16 cellular contexts compared by ENCODE assay signal in genomic region chr22:29912141-29912540, GRCh38. TPM values are rescaled to one million over a fixed set of nuclear protein-coding genes. Genes with fewer than 3 reads are reported as not detected.
DNase-seq lines count a peak whose midpoint lies in the region; ATAC-seq and TF ChIP-seq lines count a peak whose summit lies in the region.
"Had no signal": no experiment of that assay in that cellular context is flagged by ENCODE, and none has a peak within 500 bp of the region (broad histone marks: within the 10 kb centered on the region; RNA-seq: fewer than 3 reads in every experiment).

No MANE protein-coding gene starts in this region.

- H4K5ac ChIP-seq in IMR-90 (ENCODE audit: low read depth, low read length), result no peak overlapping the region

- no peak overlapping the region for H3K18ac ChIP-seq in IMR-90 (ENCODE audit: low read depth, low read length)

- H3K23ac ChIP-seq in IMR-90 (ENCODE audit: low read depth, low read length), result no peak overlapping the region

- peak overlapping the region in 1 of 2 experiments; percentile 52; a peak in 1 of 4 replicates for H4K8ac ChIP-seq in IMR-90 (ENCODE audit: low read depth in 2 of 2, low read length in 2 of 2)

- H4K91ac ChIP-seq in IMR-90 (ENCODE audit: insufficient read depth, low read depth, low read length), result peak overlapping the region; percentile 35; the same call in 1 of the 2 replicates

- H3K9me2 ChIP-seq in GM23248 (ENCODE audit: insufficient read depth), result no peaks in the 10 kb centered on the region

- H3K4me2 ChIP-seq in GM23248 (ENCODE audit: unreplicated experiment) (peak overlapping the region; percentile 83), IMR-90 (ENCODE audit: low read depth, low read length) (peak overlapping the region; percentile 60; the same call in 1 of the 2 replicates), fibroblast of lung (ENCODE audit: extremely low read depth, insufficient read depth, low read length) (peak overlapping the region; percentile 65), skeletal muscle satellite cell (ENCODE audit: low read length) (peak overlapping the region; percentile 47)
- H3K4me2 ChIP-seq: GM23338 had no signal

- H3K9ac ChIP-seq in GM23248 (no peak overlapping the region), IMR-90 (ENCODE audit: low read depth, low read length) (no peak overlapping the region), fibroblast of lung (ENCODE audit: insufficient read depth, low read length) (no peak overlapping the region), skeletal muscle satellite cell (ENCODE audit: low read depth, low read length) (no peak overlapping the region)

- H2AK5ac ChIP-seq in IMR-90 (ENCODE audit: low read depth, low read length), result peak overlapping the region; percentile 78; the same call in 1 of the 2 replicates

- peaks cover 18% of the 10 kb centered on the region for H3K9me1 ChIP-seq in IMR-90 (ENCODE audit: insufficient read depth, low read length)

- H3K4me1 ChIP-seq in GM23248 (ENCODE audit: insufficient read depth) (peaks cover 60% of the 10 kb centered on the region), IMR-90 (ENCODE audit: control insufficient read depth, insufficient read depth, low read length) (peaks cover 25% of the 10 kb centered on the region), fibroblast of lung (ENCODE audit: control insufficient read depth, extremely low read depth, insufficient read depth, low read length) (peaks cover 25% of the 10 kb centered on the region), skeletal muscle satellite cell (ENCODE audit: control insufficient read depth, insufficient read depth, low read length) (peaks cover 50% of the 10 kb centered on the region)

- TF ChIP-seq POLR2A in IMR-90 (IDR thresholded peaks at IDR 0.05; ENCODE audit: low read depth, low read length), result no peak

- no peak overlapping the region for H3K4me3 ChIP-seq in GM23248
- no peak overlapping the region for H3K4me3 ChIP-seq in IMR-90 (ENCODE audit: insufficient read depth, low read depth, low read length)
- H3K4me3 ChIP-seq in fibroblast of lung (replicated peaks in 1 of 4; ENCODE audit: control extremely low read depth in 1 of 4, insufficient read depth in 1 of 4, low read depth in 3 of 4, low read length in 4 of 4), result no peak overlapping the region
- H3K4me3 ChIP-seq in skeletal muscle satellite cell (ENCODE audit: low read length), result no peak overlapping the region
- H3K4me3 ChIP-seq: GM23338, MG63 had no signal

- no peak overlapping the region for H2AK9ac ChIP-seq in IMR-90 (replicated peaks; ENCODE audit: low read depth, low read length, poor library complexity)

- TF ChIP-seq RAD21 in IMR-90 (IDR thresholded peaks at IDR 0.05; ENCODE audit: low read length), result no peak

- intact Hi-C loops in IMR-90 (cut with micrococcal nuclease), result no loop called here

- no peak for TF ChIP-seq CTCF in IMR-90 (conservative IDR thresholded peaks at IDR 0.05; ENCODE audit: low read depth, low read length)
- TF ChIP-seq CTCF in fibroblast of lung (conservative IDR thresholded peaks at IDR 0.05 in 1 of 2, IDR thresholded peaks at IDR 0.05 in 1 of 2; ENCODE audit: low read depth in 1 of 2, low read length in 2 of 2), result no peak

- dilution Hi-C loops in IMR-90 (cut with HindIII; ENCODE audit: low sequenced_read_pairs, unreplicated experiment), result no loop called here

- in situ Hi-C loops in GM23248 (cut with MboI), result no loop called here
- in situ Hi-C loops in IMR-90 (cut with MboI; ENCODE audit: low sequenced_read_pairs), result no loop called here

- no peak overlapping the region for H3K27ac ChIP-seq in GM23248
- peak overlapping the region; percentile 44; the same call in 1 of the 2 replicates for H3K27ac ChIP-seq in IMR-90 (ENCODE audit: insufficient read depth, low read length)
- H3K27ac ChIP-seq in fibroblast of lung (ENCODE audit: insufficient read depth, low read length), result no peak overlapping the region

- BruUV-seq in IMR-90 (replicated peaks; lab: Mats Ljungman, UMichigan), result no TSS peak

- CTCF ChIA-PET in IMR-90 (lab: Yijun Ruan, JAX), result interaction anchor here (0.7 to 0.8 kb wide), 2 partner anchors 11 to 31 kb away, joined by 3 read pairs; no protein-coding TSS in a partner anchor

- H3K36me3 ChIP-seq in GM23248 (ENCODE audit: low read depth) (no peaks in the 10 kb centered on the region), IMR-90 (ENCODE audit: control insufficient read depth, insufficient read depth, low read length) (no peaks in the 10 kb centered on the region), fibroblast of lung (ENCODE audit: control insufficient read depth, insufficient read depth, low read length) (no peaks in the 10 kb centered on the region), skeletal muscle satellite cell (ENCODE audit: insufficient read depth, low read length) (no peaks in the 10 kb centered on the region)
- H3K36me3 ChIP-seq: BE2C, MG63 had no signal

- H2BK15ac ChIP-seq in IMR-90 (ENCODE audit: low read depth, low read length), result 0 out of 3 replicates have a peak overlapping the region, but pooled peaks have one; percentile 4

- H3K14ac ChIP-seq in IMR-90 (replicated peaks; ENCODE audit: low read depth, low read length), result peak overlapping the region; percentile 59; the same call in 1 of the 2 replicates

- 95 to 98% methylated on average over 4 of the region's 4 CpGs for WGBS in GM23248 (ENCODE audit: low coverage in 1 of 2, low lambda C conversion rate in 2 of 2, missing lambda C conversion rate in 2 of 2), 2 experiments
- WGBS in IMR-90 (ENCODE audit: extremely low coverage in 2 of 2, insufficient read length in 1 of 2), 2 experiments, result no CpG with 5 or more reads among the region's 4 CpGs

- H3F3A ChIP-seq in GM23248 (ENCODE audit: insufficient read depth), result peaks cover 64% of the 10 kb centered on the region

- H3K79me2 ChIP-seq in GM23248 (ENCODE audit: insufficient read depth) (peaks cover 81% of the 10 kb centered on the region), fibroblast of lung (ENCODE audit: control insufficient read depth, insufficient read depth, low read length) (peaks cover 37% of the 10 kb centered on the region)

- ATAC-seq in IMR-90 (ENCODE audit: low read depth), result no peak
- no peak for ATAC-seq in GM18520 (IDR thresholded peaks at IDR 0.05; ENCODE audit: unreplicated experiment)

- peaks cover 10 to 59% of the 10 kb centered on the region in 2 experiments for H3K79me1 ChIP-seq in IMR-90 (ENCODE audit: low read depth in 1 of 2, low read length in 2 of 2)

- H3K27me3 ChIP-seq in GM23248 (replicated peaks; ENCODE audit: insufficient read depth) (no peaks in the 10 kb centered on the region), IMR-90 (ENCODE audit: control insufficient read depth, insufficient read depth, low read length) (no peaks in the 10 kb centered on the region), fibroblast of lung (ENCODE audit: control insufficient read depth, insufficient read depth, low read length) (no peaks in the 10 kb centered on the region), skeletal muscle satellite cell (ENCODE audit: control insufficient read depth, insufficient read depth, low read length) (no peaks in the 10 kb centered on the region)
- H3K27me3 ChIP-seq: BE2C, MG63 had no signal

- H2BK120ac ChIP-seq in IMR-90 (ENCODE audit: low read depth, low read length), result peak overlapping the region; percentile 78

- peak overlapping the region; percentile 76 for H2BK20ac ChIP-seq in IMR-90 (ENCODE audit: low read depth, low read length)

- H2AFZ ChIP-seq in GM23248 (no peak overlapping the region), IMR-90 (replicated peaks; ENCODE audit: low read length, poor library complexity) (no peak overlapping the region), fibroblast of lung (ENCODE audit: low read length) (no peak overlapping the region)
- H2AFZ ChIP-seq: GM23338 had no signal

- peak overlapping the region; percentile 72 for H3K4ac ChIP-seq in IMR-90 (ENCODE audit: low read depth, low read length)

- no peaks in the 10 kb centered on the region for H3K9me3 ChIP-seq in GM23248 (ENCODE audit: low read depth)
- no peaks in the 10 kb centered on the region for H3K9me3 ChIP-seq in IMR-90 (ENCODE audit: control insufficient read depth, insufficient read depth, low read length)
- no peaks in the 10 kb centered on the region for H3K9me3 ChIP-seq in fibroblast of lung (ENCODE audit: control insufficient read depth, insufficient read depth, low read depth, low read length)
- no peaks in the 10 kb centered on the region for H3K9me3 ChIP-seq in skeletal muscle satellite cell (replicated peaks; ENCODE audit: low read length)
- H3K9me3 ChIP-seq: BE2C, MG63 had no signal

- H4K20me1 ChIP-seq in GM23248 (ENCODE audit: insufficient read depth) (peaks cover 31% of the 10 kb centered on the region), IMR-90 (ENCODE audit: insufficient read depth, low read length) (peaks cover 33% of the 10 kb centered on the region), fibroblast of lung (ENCODE audit: control insufficient read depth, extremely low read depth, insufficient read depth, low read length) (no peaks in the 10 kb centered on the region)

- H2BK5ac ChIP-seq in IMR-90 (ENCODE audit: low read depth, low read length, poor library complexity, severe bottlenecking), result peak overlapping the region; percentile 76

- DNase-seq in GM23248 (no peak), IMR-90 (no peak), fibroblast of lung (ENCODE audit: low read depth in 2 of 2) (no peak), mesenteric fat pad (ENCODE audit: low spot score) (no peak), UCSD-AML1 (lab: John Stamatoyannopoulos, UW; ENCODE audit: unreplicated experiment) (no peak)
- DNase-seq: BE2C; CD4-positive, alpha-beta memory T cell; NCI-H1092; NCI-H146; NCI-H2081 treated with DMSO at 0.1 percent for 48 hours; NCI-H510A treated with DMSO at 0.1 percent for 48 hours; NCI-H82 had no signal

- no peak overlapping the region for H3K56ac ChIP-seq in IMR-90 (ENCODE audit: extremely low read depth, insufficient read depth, low read length)

- POLR2A ChIA-PET in IMR-90 (lab: Charles Lee; ENCODE audit: unreplicated experiment), result no interaction called here

TF ChIP-seq in IMR-90, 13 proteins besides CTCF, POLR2A, EP300 and RAD21 (continues in another document):
- TF ChIP-seq CHD1 (IDR thresholded peaks at IDR 0.05; ENCODE audit: low read depth, low read length) (no peak), FOS (IDR thresholded peaks at IDR 0.05; ENCODE audit: low read depth, low read length) (no peak), SMC3 (IDR thresholded peaks at IDR 0.05; ENCODE audit: low read depth, low read length) (no peak), MAZ (IDR thresholded peaks at IDR 0.05; ENCODE audit: borderline replicate concordance, low read depth, low read length) (no peak)

RNA-seq across cellular contexts. Expression of gene MTMR3, which starts 29.2 kb away (rescaled TPM):
- 22.2 and 50.3 TPM in 2 replicates for total RNA-seq in GM23248 (2014; rRNA removed; shearing (Covaris generic))
- polyA plus RNA-seq in GM23248 (2016; fragmentation: Nextera tagmentation; extraction: Ambion mirVana), result 10.4 and 12.6 TPM in 2 replicates
- 26.1 and 29.4 TPM in 2 replicates for total RNA-seq in IMR-90 (2012; rRNA removed)
- polyA plus RNA-seq in IMR-90 (2012; rRNA removed), result 21.3 and 22.3 TPM in 2 replicates
- 8.9 and 9.6 TPM in 2 replicates for polyA plus RNA-seq in IMR-90 (2012; cell fraction: cytosol; rRNA removed)
- polyA plus RNA-seq in IMR-90 (2012; cell fraction: nucleus; rRNA removed; ENCODE audit: low replicate concordance), result 79.3 and 99.6 TPM in 2 replicates
- total RNA-seq in fibroblast of lung, result 23.4 and 31.2 TPM in 2 replicates
- 15.0 and 18.1 TPM in 2 replicates for polyA plus RNA-seq in fibroblast of lung
- 12.2 and 13.3 TPM in 2 replicates for polyA plus RNA-seq in fibroblast of lung (2012)
- polyA minus RNA-seq in fibroblast of lung (ENCODE audit: low replicate concordance), result 38.7 and 88.7 TPM in 2 replicates
- total RNA-seq in skeletal muscle satellite cell (2012; rRNA removed), result 9.6 and 18.3 TPM in 2 replicates
- total RNA-seq in mesenteric fat pad, result 52.8 TPM
